Comparison of ENCODE assay signal across 21 cellular contexts in genomic region chr5:77355751-77356150, GRCh38.
"Had no signal": no experiment of that assay in that cellular context is flagged by ENCODE, and none has a peak within 500 bp of the region (broad histone marks: within the 10 kb centered on the region; RNA-seq: fewer than 3 reads in every experiment).

No MANE protein-coding gene starts in this region.

- H3K4me1 Mint-ChIP-seq: endodermal cell had no signal

- H3K27ac ChIP-seq: brain microvascular endothelial cell, dorsolateral prefrontal cortex, epithelial cell of prostate, hepatocyte, parathyroid adenoma, spleen, thyroid gland had no signal

- H3K4me1 ChIP-seq: parathyroid adenoma, spleen, thyroid gland had no signal

- H3K36me3 ChIP-seq: brain microvascular endothelial cell, spleen had no signal

- H3K9me3 ChIP-seq: spleen, thyroid gland had no signal

- H3K79me2 ChIP-seq: hepatocyte, parathyroid adenoma had no signal

- H3K9me3 Mint-ChIP-seq: activated B cell treated with CpG ODN at 0.5 μM for 24 hours; activated CD8-positive, alpha-beta T cell treated with anti-CD3 and anti-CD28 coated beads for 36 hours; activated naive CD4-positive, alpha-beta T cell treated with anti-CD3 and anti-CD28 coated beads for 36 hours; activated T-cell treated with anti-CD3 and anti-CD28 coated beads, Interleukin-2, amount 50 U/mL, for 24 hours; activated T-helper 2 cell treated with anti-CD3 and anti-CD28 coated beads, Interferon-gamma antibody, Interleukin-2, Interleukin-4, amounts not matched to agents 10 μg/mL and 5 μg/mL and 100 μg/mL, durations not matched to agents 14 hours and 24 hours and 36 hours; endodermal cell; natural killer cell treated with Interleukin-12 subunit alpha and Interleukin-12 subunit beta and Interleukin-15 and Interleukin-18, amount 100 ng/mL, for 72 hours; T-helper 2 cell treated with Interferon-gamma antibody and Interleukin-4, amounts not matched to agents 5 μg/mL and 100 μg/mL, for 36 hours had no signal

- H3K4me2 ChIP-seq: hepatocyte had no signal

- H3K27me3 Mint-ChIP-seq: activated B cell treated with CpG ODN at 0.5 μM for 24 hours; stimulated activated naive B cell treated with anti-CD40 and anti-IgM and Interleukin-4, amounts not matched to agents 10 μg/mL and 1 μg/mL and 100 μg/mL, for 72 hours had no signal

- H3K36me3 Mint-ChIP-seq: natural killer cell treated with Interleukin-12 subunit alpha and Interleukin-12 subunit beta and Interleukin-15 and Interleukin-18, amount 100 ng/mL, for 72 hours; stimulated activated naive B cell treated with anti-CD40 and anti-IgM and Interleukin-4, amounts not matched to agents 10 μg/mL and 1 μg/mL and 100 μg/mL, for 72 hours had no signal

- ATAC-seq: left colon; natural killer cell treated with Interleukin-12 subunit alpha and Interleukin-12 subunit beta and Interleukin-15 and Interleukin-18, amount 100 ng/mL, for 72 hours had no signal

- H3K9ac ChIP-seq: parathyroid adenoma had no signal

- H3K4me3 ChIP-seq: dorsolateral prefrontal cortex, hepatocyte, lung, spleen, thyroid gland had no signal

- H3K27me3 ChIP-seq: brain microvascular endothelial cell, dorsolateral prefrontal cortex, hepatocyte, spleen, thyroid gland had no signal

- H3K27ac Mint-ChIP-seq: activated B cell treated with CpG ODN at 0.5 μM for 24 hours; activated CD8-positive, alpha-beta T cell treated with anti-CD3 and anti-CD28 coated beads for 36 hours; activated T-helper 2 cell treated with anti-CD3 and anti-CD28 coated beads, Interferon-gamma antibody, Interleukin-2, Interleukin-4, amounts not matched to agents 10 μg/mL and 5 μg/mL and 100 μg/mL, durations not matched to agents 14 hours and 24 hours and 36 hours; endodermal cell; natural killer cell treated with Interleukin-12 subunit alpha and Interleukin-12 subunit beta and Interleukin-15 and Interleukin-18, amount 100 ng/mL, for 72 hours; stimulated activated naive B cell treated with anti-CD40 and anti-IgM and Interleukin-4, amounts not matched to agents 10 μg/mL and 1 μg/mL and 100 μg/mL, for 72 hours; T-helper 2 cell treated with Interferon-gamma antibody and Interleukin-4, amounts not matched to agents 5 μg/mL and 100 μg/mL, for 36 hours had no signal

- DNase-seq: activated B cell treated with CpG ODN at 0.5 μM for 24 hours; activated CD4-positive, alpha-beta T cell treated with anti-CD3 and anti-CD28 coated beads for 48 hours; activated CD8-positive, alpha-beta T cell treated with anti-CD3 and anti-CD28 coated beads for 36 hours; activated naive CD4-positive, alpha-beta T cell treated with anti-CD3 and anti-CD28 coated beads for 36 hours; activated T-cell treated with anti-CD3 and anti-CD28 coated beads, Interleukin-2, amount 50 U/mL, for 24 hours; brain microvascular endothelial cell; central memory CD4-positive, alpha-beta T cell; dorsolateral prefrontal cortex; endodermal cell; foreskin fibroblast; left colon; spleen; stimulated activated naive B cell treated with anti-CD40 and anti-IgM and Interleukin-4, amounts not matched to agents 10 μg/mL and 1 μg/mL and 100 μg/mL, for 72 hours; thyroid gland had no signal

- H3K4me3 Mint-ChIP-seq: activated B cell treated with CpG ODN at 0.5 μM for 24 hours; activated CD8-positive, alpha-beta T cell treated with anti-CD3 and anti-CD28 coated beads for 36 hours; activated naive CD4-positive, alpha-beta T cell treated with anti-CD3 and anti-CD28 coated beads for 36 hours; activated T-cell treated with anti-CD3 and anti-CD28 coated beads, Interleukin-2, amount 50 U/mL, for 24 hours; endodermal cell; natural killer cell treated with Interleukin-12 subunit alpha and Interleukin-12 subunit beta and Interleukin-15 and Interleukin-18, amount 100 ng/mL, for 72 hours; stimulated activated naive B cell treated with anti-CD40 and anti-IgM and Interleukin-4, amounts not matched to agents 10 μg/mL and 1 μg/mL and 100 μg/mL, for 72 hours; T-helper 2 cell treated with Interferon-gamma antibody and Interleukin-4, amounts not matched to agents 5 μg/mL and 100 μg/mL, for 36 hours had no signal

- H2AFZ ChIP-seq: hepatocyte, parathyroid adenoma had no signal
